ENCODE assay signal across 21 cellular contexts in the genomic region with DNA sequence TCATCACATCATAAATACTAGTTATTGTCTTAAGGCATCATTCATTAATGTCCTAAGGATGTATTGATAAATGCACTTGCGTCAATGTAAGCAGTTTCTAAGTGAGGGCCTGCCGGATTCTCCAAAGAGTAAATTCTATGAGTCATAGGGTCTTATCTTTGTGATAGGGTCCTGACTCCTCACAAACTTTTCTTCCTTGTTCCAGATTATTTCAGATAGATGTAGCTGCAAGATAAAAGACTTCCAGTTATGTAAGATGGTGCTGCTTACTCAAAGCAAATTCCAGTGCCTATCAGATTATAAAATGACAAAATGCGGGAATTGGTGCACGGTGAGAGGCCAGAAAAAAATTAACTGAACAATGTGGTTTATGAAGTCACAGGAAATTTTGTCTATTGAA.
"Had no signal": no experiment of that assay in that cellular context is flagged by ENCODE, and none has a peak within 500 bp of the region (broad histone marks: within the 10 kb centered on the region; RNA-seq: fewer than 3 reads in every experiment).

No MANE protein-coding gene starts in this region.

- H3K27ac ChIP-seq: dorsolateral prefrontal cortex, gastrocnemius medialis, heart right ventricle, neutrophil, psoas muscle, right lobe of liver, testis, tibial nerve had no signal

- H3K4me1 ChIP-seq: gastrocnemius medialis, heart right ventricle, psoas muscle, right lobe of liver, testis, tibial nerve had no signal

- H3K36me3 ChIP-seq: gastrocnemius medialis, heart right ventricle, neutrophil, right lobe of liver, tibial nerve had no signal

- DNase-seq: cortex of kidney; dorsolateral prefrontal cortex; effector memory CD4-positive, alpha-beta T cell; gastrocnemius medialis; heart right ventricle; hypothalamus; kidney glomerular epithelial cell; mammary epithelial cell; naive thymus-derived CD8-positive, alpha-beta T cell; psoas muscle; retina; right lobe of liver; stimulated activated CD4-positive, alpha-beta T cell treated with anti-CD3 and anti-CD28 coated beads, Interleukin-1b, Interleukin-23, amount 100 ng/mL, for 48 hours; stimulated activated CD4-positive, alpha-beta T cell treated with anti-CD3 and anti-CD28 coated beads, Interleukin-4, amount 100 ng/mL, for 4 hours; stimulated activated naive B cell treated with anti-CD40 and anti-IgM and Interleukin-4, amounts not matched to agents 10 μg/mL and 1 μg/mL and 100 μg/mL, for 72 hours; stimulated activated naive CD8-positive, alpha-beta T cell treated with anti-CD3 and anti-CD28 coated beads, Interleukin-15, amount 100 ng/mL, for 72 hours; testis had no signal

- H3K27me3 ChIP-seq: dorsolateral prefrontal cortex, gastrocnemius medialis, heart right ventricle, neutrophil, right lobe of liver, testis, tibial nerve had no signal

- ATAC-seq: esophagus mucosa; gastrocnemius medialis; heart right ventricle; left lobe of liver; naive thymus-derived CD8-positive, alpha-beta T cell; psoas muscle; right lobe of liver; stimulated activated naive B cell treated with anti-CD40 and anti-IgM and Interleukin-4, amounts not matched to agents 10 μg/mL and 1 μg/mL and 100 μg/mL, for 72 hours; stimulated activated naive CD8-positive, alpha-beta T cell treated with anti-CD3 and anti-CD28 coated beads, Interleukin-15, amount 100 ng/mL, for 72 hours had no signal

- H3K4me3 ChIP-seq: dorsolateral prefrontal cortex, gastrocnemius medialis, heart right ventricle, psoas muscle, right lobe of liver, testis, tibial nerve had no signal

- H3K9me3 ChIP-seq: gastrocnemius medialis, heart right ventricle, neutrophil, psoas muscle, right lobe of liver, testis, tibial nerve had no signal
